Comparison of ENCODE assay signal across 20 cellular contexts in genomic region chr7:528451-528850, GRCh38.
"Had no signal": no experiment of that assay in that cellular context is flagged by ENCODE, and none has a peak within 500 bp of the region (broad histone marks: within the 10 kb centered on the region; RNA-seq: fewer than 3 reads in every experiment).

No MANE protein-coding gene starts in this region.

- H3K4me3 ChIP-seq: coronary artery, dorsolateral prefrontal cortex, esophagus muscularis mucosa, gastroesophageal sphincter, heart right ventricle, left lung, lower lobe of right lung, mucosa of descending colon had no signal

- H3K27me3 ChIP-seq: dorsolateral prefrontal cortex had no signal

- H3K4me1 ChIP-seq: esophagus muscularis mucosa, foreskin keratinocyte, gastroesophageal sphincter, left lung had no signal

- H3K36me3 ChIP-seq: esophagus muscularis mucosa, gastroesophageal sphincter, heart right ventricle, left lung, lower lobe of right lung had no signal

- ATAC-seq: foreskin keratinocyte, gastroesophageal sphincter, heart right ventricle, left cardiac atrium, left lung, left ventricle myocardium superior, lower lobe of right lung, mucosa of descending colon had no signal

- H3K27ac ChIP-seq: coronary artery, dorsolateral prefrontal cortex, esophagus muscularis mucosa, foreskin keratinocyte, gastroesophageal sphincter, heart right ventricle, left lung, lower lobe of right lung had no signal

- H3K9me3 ChIP-seq: left lung, lower lobe of right lung, mucosa of descending colon had no signal

- FAIRE-seq: colon, endothelial cell of umbilical vein, frontal cortex, islet of Langerhans had no signal

- DNase-seq: dermis blood vessel endothelial cell; dorsolateral prefrontal cortex; effector CD4-positive, alpha-beta T cell; effector memory CD4-positive, alpha-beta T cell; foreskin keratinocyte; heart right ventricle; hippocampal formation; left cardiac atrium; left lung; left ventricle myocardium superior; lower lobe of right lung; mesenchymal stem cell; mucosa of descending colon had no signal
